Comparison of ENCODE assay signal across 1 cellular context in genomic region chrX:136764206-136764605, GRCh38.
TF ChIP-seq lines count a peak whose summit lies in the region.

No MANE protein-coding gene starts in this region.

TF ChIP-seq in HEK293, 187 proteins besides CTCF, POLR2A, EP300 and RAD21 (continued from another document):
- TF ChIP-seq ZNF580 (tag by site-specific recombination; IDR thresholded peaks at IDR 0.05) (0 out of 2 replicates have a peak, but pooled peaks have one; percentile 27), ZNF571 (tag by site-specific recombination; IDR thresholded peaks at IDR 0.05) (no peak), ZNF146 (tag by site-specific recombination; IDR thresholded peaks at IDR 0.05) (peak; percentile 77), ZNF792 (tag by site-specific recombination; IDR thresholded peaks at IDR 0.05) (no peak), KLF9 (tag by site-specific recombination; IDR thresholded peaks at IDR 0.05; ENCODE audit: low read depth) (no peak), ZNF280D (tag by site-specific recombination; IDR thresholded peaks at IDR 0.05) (no peak), ZNF785 (tag by site-specific recombination; IDR thresholded peaks at IDR 0.05) (no peak), ZNF707 (tag by site-specific recombination; IDR thresholded peaks at IDR 0.05) (no peak), TCF7L2 (IDR thresholded peaks at IDR 0.05; ENCODE audit: borderline replicate concordance, low read depth, low read length) (no peak), ZNF335 (tag by site-specific recombination; conservative IDR thresholded peaks at IDR 0.05) (no peak), SETDB1 (IDR thresholded peaks at IDR 0.05; ENCODE audit: insufficient read length, low read length) (no peak)
TF ChIP-seq in HEK293: peak in this region for 2.
